1 cellular context compared by ENCODE assay signal in the genomic region with DNA sequence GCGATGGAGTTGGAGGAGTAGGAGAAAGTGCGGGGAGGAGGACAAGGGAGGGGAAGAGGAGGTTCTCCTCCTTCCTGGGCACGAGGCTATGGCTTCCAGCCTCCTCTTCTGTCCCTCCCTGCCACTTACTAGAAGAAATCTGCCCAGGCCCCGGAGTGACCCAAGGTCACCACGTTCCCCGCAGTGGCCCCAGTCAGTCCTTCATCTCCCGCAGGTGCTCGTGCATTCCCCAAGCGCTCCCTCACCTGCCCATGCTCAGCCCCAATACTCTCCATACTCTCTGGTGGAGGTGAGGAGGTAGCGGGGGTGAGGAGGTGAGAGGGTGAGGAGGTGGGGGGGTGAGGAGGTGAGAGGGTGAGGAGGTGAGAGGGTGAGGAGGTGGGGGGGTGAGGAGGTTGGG.
TF ChIP-seq lines count a peak whose summit lies in the region.

No MANE protein-coding gene starts in this region.

TF ChIP-seq in H1, 55 proteins besides CTCF, POLR2A, EP300 and RAD21:
- TF ChIP-seq HDAC2 (IDR thresholded peaks at IDR 0.05; ENCODE audit: borderline replicate concordance in 1 of 2, low read depth in 2 of 2, low read length in 2 of 2): no peak
- TF ChIP-seq SP1 (IDR thresholded peaks at IDR 0.05; ENCODE audit: low read depth, low read length): no peak
- TF ChIP-seq JUND (IDR thresholded peaks at IDR 0.05; ENCODE audit: low read length): no peak
- TF ChIP-seq RXRA (IDR thresholded peaks at IDR 0.05; ENCODE audit: insufficient read depth, low read depth, low read length): no peak
- TF ChIP-seq, protein P1, sequence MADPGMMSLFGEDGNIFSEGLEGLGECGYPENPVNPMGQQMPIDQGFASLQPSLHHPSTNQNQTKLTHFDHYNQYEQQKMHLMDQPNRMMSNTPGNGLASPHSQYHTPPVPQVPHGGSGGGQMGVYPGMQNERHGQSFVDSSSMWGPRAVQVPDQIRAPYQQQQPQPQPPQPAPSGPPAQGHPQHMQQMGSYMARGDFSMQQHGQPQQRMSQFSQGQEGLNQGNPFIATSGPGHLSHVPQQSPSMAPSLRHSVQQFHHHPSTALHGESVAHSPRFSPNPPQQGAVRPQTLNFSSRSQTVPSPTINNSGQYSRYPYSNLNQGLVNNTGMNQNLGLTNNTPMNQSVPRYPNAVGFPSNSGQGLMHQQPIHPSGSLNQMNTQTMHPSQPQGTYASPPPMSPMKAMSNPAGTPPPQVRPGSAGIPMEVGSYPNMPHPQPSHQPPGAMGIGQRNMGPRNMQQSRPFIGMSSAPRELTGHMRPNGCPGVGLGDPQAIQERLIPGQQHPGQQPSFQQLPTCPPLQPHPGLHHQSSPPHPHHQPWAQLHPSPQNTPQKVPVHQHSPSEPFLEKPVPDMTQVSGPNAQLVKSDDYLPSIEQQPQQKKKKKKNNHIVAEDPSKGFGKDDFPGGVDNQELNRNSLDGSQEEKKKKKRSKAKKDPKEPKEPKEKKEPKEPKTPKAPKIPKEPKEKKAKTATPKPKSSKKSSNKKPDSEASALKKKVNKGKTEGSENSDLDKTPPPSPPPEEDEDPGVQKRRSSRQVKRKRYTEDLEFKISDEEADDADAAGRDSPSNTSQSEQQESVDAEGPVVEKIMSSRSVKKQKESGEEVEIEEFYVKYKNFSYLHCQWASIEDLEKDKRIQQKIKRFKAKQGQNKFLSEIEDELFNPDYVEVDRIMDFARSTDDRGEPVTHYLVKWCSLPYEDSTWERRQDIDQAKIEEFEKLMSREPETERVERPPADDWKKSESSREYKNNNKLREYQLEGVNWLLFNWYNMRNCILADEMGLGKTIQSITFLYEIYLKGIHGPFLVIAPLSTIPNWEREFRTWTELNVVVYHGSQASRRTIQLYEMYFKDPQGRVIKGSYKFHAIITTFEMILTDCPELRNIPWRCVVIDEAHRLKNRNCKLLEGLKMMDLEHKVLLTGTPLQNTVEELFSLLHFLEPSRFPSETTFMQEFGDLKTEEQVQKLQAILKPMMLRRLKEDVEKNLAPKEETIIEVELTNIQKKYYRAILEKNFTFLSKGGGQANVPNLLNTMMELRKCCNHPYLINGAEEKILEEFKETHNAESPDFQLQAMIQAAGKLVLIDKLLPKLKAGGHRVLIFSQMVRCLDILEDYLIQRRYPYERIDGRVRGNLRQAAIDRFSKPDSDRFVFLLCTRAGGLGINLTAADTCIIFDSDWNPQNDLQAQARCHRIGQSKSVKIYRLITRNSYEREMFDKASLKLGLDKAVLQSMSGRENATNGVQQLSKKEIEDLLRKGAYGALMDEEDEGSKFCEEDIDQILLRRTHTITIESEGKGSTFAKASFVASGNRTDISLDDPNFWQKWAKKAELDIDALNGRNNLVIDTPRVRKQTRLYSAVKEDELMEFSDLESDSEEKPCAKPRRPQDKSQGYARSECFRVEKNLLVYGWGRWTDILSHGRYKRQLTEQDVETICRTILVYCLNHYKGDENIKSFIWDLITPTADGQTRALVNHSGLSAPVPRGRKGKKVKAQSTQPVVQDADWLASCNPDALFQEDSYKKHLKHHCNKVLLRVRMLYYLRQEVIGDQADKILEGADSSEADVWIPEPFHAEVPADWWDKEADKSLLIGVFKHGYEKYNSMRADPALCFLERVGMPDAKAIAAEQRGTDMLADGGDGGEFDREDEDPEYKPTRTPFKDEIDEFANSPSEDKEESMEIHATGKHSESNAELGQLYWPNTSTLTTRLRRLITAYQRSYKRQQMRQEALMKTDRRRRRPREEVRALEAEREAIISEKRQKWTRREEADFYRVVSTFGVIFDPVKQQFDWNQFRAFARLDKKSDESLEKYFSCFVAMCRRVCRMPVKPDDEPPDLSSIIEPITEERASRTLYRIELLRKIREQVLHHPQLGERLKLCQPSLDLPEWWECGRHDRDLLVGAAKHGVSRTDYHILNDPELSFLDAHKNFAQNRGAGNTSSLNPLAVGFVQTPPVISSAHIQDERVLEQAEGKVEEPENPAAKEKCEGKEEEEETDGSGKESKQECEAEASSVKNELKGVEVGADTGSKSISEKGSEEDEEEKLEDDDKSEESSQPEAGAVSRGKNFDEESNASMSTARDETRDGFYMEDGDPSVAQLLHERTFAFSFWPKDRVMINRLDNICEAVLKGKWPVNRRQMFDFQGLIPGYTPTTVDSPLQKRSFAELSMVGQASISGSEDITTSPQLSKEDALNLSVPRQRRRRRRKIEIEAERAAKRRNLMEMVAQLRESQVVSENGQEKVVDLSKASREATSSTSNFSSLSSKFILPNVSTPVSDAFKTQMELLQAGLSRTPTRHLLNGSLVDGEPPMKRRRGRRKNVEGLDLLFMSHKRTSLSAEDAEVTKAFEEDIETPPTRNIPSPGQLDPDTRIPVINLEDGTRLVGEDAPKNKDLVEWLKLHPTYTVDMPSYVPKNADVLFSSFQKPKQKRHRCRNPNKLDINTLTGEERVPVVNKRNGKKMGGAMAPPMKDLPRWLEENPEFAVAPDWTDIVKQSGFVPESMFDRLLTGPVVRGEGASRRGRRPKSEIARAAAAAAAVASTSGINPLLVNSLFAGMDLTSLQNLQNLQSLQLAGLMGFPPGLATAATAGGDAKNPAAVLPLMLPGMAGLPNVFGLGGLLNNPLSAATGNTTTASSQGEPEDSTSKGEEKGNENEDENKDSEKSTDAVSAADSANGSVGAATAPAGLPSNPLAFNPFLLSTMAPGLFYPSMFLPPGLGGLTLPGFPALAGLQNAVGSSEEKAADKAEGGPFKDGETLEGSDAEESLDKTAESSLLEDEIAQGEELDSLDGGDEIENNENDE (IDR thresholded peaks at IDR 0.05; ENCODE audit: insufficient replicate concordance, low read length): no peak
